In genomic region chr2:219549619-219550018, GRCh38 we compare ENCODE assay signal across 9 cellular contexts. TPM values are rescaled to one million over a fixed set of nuclear protein-coding genes. Genes with fewer than 3 reads are reported as not detected.
"Had no signal": no experiment of that assay in that cellular context is flagged by ENCODE, and none has a peak within 500 bp of the region (broad histone marks: within the 10 kb centered on the region; RNA-seq: fewer than 3 reads in every experiment).

No MANE protein-coding gene starts in this region.

- H3K4me2 ChIP-seq: GM23338 had no signal

- H2AFZ ChIP-seq: GM23338 had no signal

- H3K9me3 Mint-ChIP-seq: GM23338, H9, IgD-negative memory B cell had no signal

- ATAC-seq: GM23338 had no signal

- FAIRE-seq: H1, H54, HTR-8/SVneo had no signal

- H3K27ac Mint-ChIP-seq: GM23338, H9 had no signal

- H3K4me3 Mint-ChIP-seq: GM23338, IgD-negative memory B cell had no signal

- DNase-seq: H9, HCEC 1CT, KBM-7 had no signal

- H3K4me3 ChIP-seq: GM23338 had no signal

RNA-seq across cellular contexts. Expression of gene OBSL1, which starts 21.7 kb away (rescaled TPM):
- polyA plus RNA-seq: IgD-negative memory B cell had no signal

RNA-seq across cellular contexts. Expression of gene INHA, which starts 22.5 kb away (rescaled TPM):
- total RNA-seq: HT-29 had no signal
- polyA plus RNA-seq: IgD-negative memory B cell had no signal

RNA-seq across cellular contexts. Expression of gene ASIC4, which starts 35.3 kb away (rescaled TPM):
- polyA plus RNA-seq: IgD-negative memory B cell had no signal
